Comparison of ENCODE assay signal across 7 cellular contexts in the genomic region with DNA sequence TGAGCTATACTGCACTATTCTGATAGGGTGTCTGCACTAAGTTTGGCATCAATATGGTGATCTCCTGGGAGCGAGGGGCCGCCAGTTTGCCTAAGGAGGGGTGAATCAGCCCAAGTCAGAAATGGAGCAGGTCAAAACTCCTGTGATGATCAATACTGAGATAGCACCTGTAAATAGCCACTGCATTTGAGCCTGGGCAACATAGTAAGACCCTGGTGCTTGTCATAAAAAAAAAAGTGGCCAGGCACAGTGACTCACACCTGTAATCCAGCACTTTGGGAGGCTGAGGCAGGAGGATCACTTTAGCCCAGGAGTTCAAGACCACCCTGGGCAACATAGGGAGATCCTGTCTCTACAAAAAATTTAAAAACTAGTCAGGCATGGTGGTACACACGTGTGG. TPM values are rescaled to one million over a fixed set of nuclear protein-coding genes. Genes with fewer than 3 reads are reported as not detected.
"Had no signal": no experiment of that assay in that cellular context is flagged by ENCODE, and none has a peak within 500 bp of the region (broad histone marks: within the 10 kb centered on the region; RNA-seq: fewer than 3 reads in every experiment).

No MANE protein-coding gene starts in this region.

- H3K4me2 ChIP-seq: KMS-11 had no signal

- H3K27ac ChIP-seq: HL-60, KMS-11 had no signal

- DNase-seq: IMR-90, KBM-7, KG1 had no signal

- FAIRE-seq: HTR-8/SVneo had no signal

- H3K9ac ChIP-seq: KMS-11 had no signal

RNA-seq across cellular contexts. Expression of a gene that starts 48.1 kb away (rescaled TPM):
- polyA plus RNA-seq: IgD-negative memory B cell had no signal
